ENCODE assay signal across 23 cellular contexts in the genomic region with DNA sequence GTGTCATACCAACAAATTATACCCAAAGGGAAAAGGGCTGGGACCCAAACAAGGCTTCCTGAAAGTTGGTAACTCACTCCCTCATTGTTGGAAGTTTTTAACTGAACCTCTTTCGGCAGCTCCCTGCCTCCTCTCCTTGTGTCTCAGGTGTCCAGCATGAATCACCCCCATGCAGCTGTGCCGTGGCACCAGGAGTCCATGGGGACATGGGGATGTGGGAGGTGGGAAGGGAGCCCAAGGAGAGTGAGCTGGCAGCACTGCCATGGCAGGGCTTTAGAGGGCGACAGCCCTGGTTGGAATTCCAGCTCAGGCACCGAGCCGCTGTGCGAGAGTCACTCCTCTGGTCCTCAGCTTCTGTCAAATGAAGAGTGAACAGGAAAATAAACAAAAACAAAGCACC. TPM values are rescaled to one million over a fixed set of nuclear protein-coding genes. Genes with fewer than 3 reads are reported as not detected.
DNase-seq lines count a peak whose midpoint lies in the region; ATAC-seq, FAIRE-seq and TF ChIP-seq lines count a peak whose summit lies in the region.
"Had no signal": no experiment of that assay in that cellular context is flagged by ENCODE, and none has a peak within 500 bp of the region (broad histone marks: within the 10 kb centered on the region; RNA-seq: fewer than 3 reads in every experiment).

No MANE protein-coding gene starts in this region.

- no peaks in the 10 kb centered on the region for H3K36me3 ChIP-seq in K562 (ENCODE audit: control insufficient read depth, insufficient read depth, low read length)
- no peaks in the 10 kb centered on the region for H3K36me3 ChIP-seq in lung (ENCODE audit: control insufficient read depth in 2 of 2, insufficient read depth in 2 of 2, low read length in 2 of 2)
- H3K36me3 ChIP-seq: BLaER1, MG63 had no signal

- DNase-seq in T-helper 2 cell treated with Interferon-gamma antibody and Interleukin-4, amounts not matched to agents 5 μg/mL and 100 μg/mL, for 36 hours (ENCODE audit: low spot score), result peak; percentile 2
- no peak for DNase-seq in T-helper 2 cell
- no peak for DNase-seq in K562 (ENCODE audit: extremely low read depth in 1 of 4, low spot score in 3 of 4)
- DNase-seq in lung (ENCODE audit: low spot score), result peak; percentile 26
- DNase-seq in AML-193 (lab: John Stamatoyannopoulos, UW), result no peak
- no peak for DNase-seq in inferior parietal cortex (ENCODE audit: extremely low spot score)
- no peak for DNase-seq in iPS-NIHi7 (ENCODE audit: extremely low spot score)
- DNase-seq: activated CD4-positive, alpha-beta T cell treated with anti-CD3 and anti-CD28 coated beads for 1 hour; kidney; MG63; naive B cell; NCI-H1417 treated with DMSO at 0.1 percent for 48 hours; NCI-H446 treated with DMSO at 0.1 percent for 48 hours; occipital lobe; SIG-M5; substantia nigra; T-cell had no signal

- H3K27ac Mint-ChIP-seq in T-helper 2 cell treated with Interferon-gamma antibody and Interleukin-4, amounts not matched to agents 5 μg/mL and 100 μg/mL, for 36 hours, result no peak overlapping the region
- peak overlapping the region; percentile 88 for H3K27ac Mint-ChIP-seq in stimulated activated memory B cell treated with anti-CD40 and anti-IgM and Interleukin-4, amounts not matched to agents 10 μg/mL and 1 μg/mL and 100 μg/mL, for 72 hours
- H3K27ac Mint-ChIP-seq: T-cell had no signal

- H3K4me3 ChIP-seq in K562 (no peak overlapping the region), lung (no peak overlapping the region)
- H3K4me3 ChIP-seq: BLaER1, MG63, smooth muscle cell had no signal

- intact Hi-C loops in K562 (cut with micrococcal nuclease), result loop anchor here (10.0 kb wide), 1 partner anchor 1551 kb away; no protein-coding TSS in a partner anchor

- H3K27me3 ChIP-seq in K562 (ENCODE audit: control insufficient read depth in 2 of 2, insufficient read depth in 2 of 2, low read length in 2 of 2) (no peaks in the 10 kb centered on the region), lung (ENCODE audit: control insufficient read depth, insufficient read depth) (no peaks in the 10 kb centered on the region)
- H3K27me3 ChIP-seq: BLaER1, MG63 had no signal

- no peak overlapping the region for H3K4me3 Mint-ChIP-seq in T-helper 2 cell treated with Interferon-gamma antibody and Interleukin-4, amounts not matched to agents 5 μg/mL and 100 μg/mL, for 36 hours
- H3K4me3 Mint-ChIP-seq in stimulated activated memory B cell treated with anti-CD40 and anti-IgM and Interleukin-4, amounts not matched to agents 10 μg/mL and 1 μg/mL and 100 μg/mL, for 72 hours, result no peak overlapping the region
- H3K4me3 Mint-ChIP-seq: T-cell had no signal

- peaks cover 3% of the 10 kb centered on the region for H3K4me1 Mint-ChIP-seq in T-helper 2 cell treated with Interferon-gamma antibody and Interleukin-4, amounts not matched to agents 5 μg/mL and 100 μg/mL, for 36 hours (ENCODE audit: low read depth)
- peaks cover 20% of the 10 kb centered on the region for H3K4me1 Mint-ChIP-seq in stimulated activated memory B cell treated with anti-CD40 and anti-IgM and Interleukin-4, amounts not matched to agents 10 μg/mL and 1 μg/mL and 100 μg/mL, for 72 hours

- in situ Hi-C loops in K562 (cut with MboI), result no loop called here

- WGBS in K562 (ENCODE audit: insufficient coverage, low coverage, missing lambda C conversion rate), result 80% methylated on average over 6 of the region's 6 CpGs
- 89 to 90% methylated on average over 6 of the region's 6 CpGs for WGBS in lung, 2 donors

- no peak for TF ChIP-seq EP300 in K562 (IDR thresholded peaks at IDR 0.05; ENCODE audit: low read length)

- no peak overlapping the region; the same call in 1 of the 2 replicates for H3K4me2 ChIP-seq in K562 (ENCODE audit: insufficient read depth, low read length)
- H3K4me2 ChIP-seq: smooth muscle cell had no signal

- no peak for TF ChIP-seq POLR2A in K562 (conservative IDR thresholded peaks at IDR 0.05)

- peak overlapping the region; percentile 66; the same call in 2 of the 3 replicates for H3K27ac ChIP-seq in K562 (ENCODE audit: extremely low read depth, low read depth, low read length)
- no peak overlapping the region for H3K27ac ChIP-seq in lung (ENCODE audit: low read depth in 1 of 2, low read length in 1 of 2)
- H3K27ac ChIP-seq: BLaER1 had no signal

- peaks cover 20% of the 10 kb centered on the region for H3K27me3 Mint-ChIP-seq in T-helper 2 cell treated with Interferon-gamma antibody and Interleukin-4, amounts not matched to agents 5 μg/mL and 100 μg/mL, for 36 hours (ENCODE audit: low read depth)
- H3K27me3 Mint-ChIP-seq in stimulated activated memory B cell treated with anti-CD40 and anti-IgM and Interleukin-4, amounts not matched to agents 10 μg/mL and 1 μg/mL and 100 μg/mL, for 72 hours, result no peaks in the 10 kb centered on the region
- H3K27me3 Mint-ChIP-seq: naive B cell, T-cell had no signal

- no peaks in the 10 kb centered on the region for H3K79me2 ChIP-seq in K562 (ENCODE audit: control insufficient read depth, insufficient read depth, low read length)

- H3K9ac ChIP-seq in K562 (ENCODE audit: insufficient read depth in 1 of 2, low read depth in 2 of 2, low read length in 2 of 2), result peak overlapping the region; percentile 22 to 23; a peak in 1 of 4 replicates
- H3K9ac ChIP-seq: BLaER1 had no signal

- CTCF ChIA-PET in K562 (lab: Yijun Ruan, JAX; ENCODE audit: low intra/inter-chr PET ratio), result no interaction called here

- no peak for FAIRE-seq in K562 (lab: Jason Lieb, UNC)
- FAIRE-seq: colon, GM12891, kidney had no signal

- ATAC-seq in K562 (no peak), lung (ENCODE audit: insufficient read depth, low FRiP score) (no peak)
- no peak for ATAC-seq in stimulated activated memory B cell treated with anti-CD40 and anti-IgM and Interleukin-4, amounts not matched to agents 10 μg/mL and 1 μg/mL and 100 μg/mL, for 72 hours
- ATAC-seq: Panc1, T-cell had no signal

- peak overlapping the region; percentile 69 for H2AFZ ChIP-seq in K562 (ENCODE audit: low read depth, low read length)

- peaks cover 24 to 69% of the 10 kb centered on the region in 2 experiments for H3K4me1 ChIP-seq in K562 (replicated peaks in 1 of 2; ENCODE audit: control insufficient read depth in 2 of 2, insufficient read depth in 2 of 2, low read length in 2 of 2)
- H3K4me1 ChIP-seq in lung (ENCODE audit: control insufficient read depth in 2 of 2, insufficient read depth in 2 of 2, low read length in 2 of 2), result peaks cover 0 to 2% of the 10 kb centered on the region in 2 donors

- no TSS peak for BruUV-seq in K562 (replicated peaks; lab: Mats Ljungman, UMichigan)

- TF ChIP-seq CTCF in K562 (IDR thresholded peaks at IDR 0.05 in 2 of 3, conservative IDR thresholded peaks at IDR 0.05 in 1 of 3; ENCODE audit: insufficient read depth in 2 of 3, low read depth in 1 of 3, low read length in 3 of 3) (no peak), lung (IDR thresholded peaks at IDR 0.05; ENCODE audit: control extremely low read depth, extremely low read depth) (no peak)

- no peak for TF ChIP-seq RAD21 in K562 (CRISPR knock-in tag; conservative IDR thresholded peaks at IDR 0.05 in 1 of 2, IDR thresholded peaks at IDR 0.05 in 1 of 2)

- H4K20me1 ChIP-seq in K562 (replicated peaks; ENCODE audit: control insufficient read depth, insufficient read depth, low read length), result no peaks in the 10 kb centered on the region
- H4K20me1 ChIP-seq: BLaER1 had no signal

- H3K9me3 ChIP-seq in K562 (replicated peaks; ENCODE audit: control insufficient read depth, insufficient read depth, low read depth, low read length) (no peaks in the 10 kb centered on the region), lung (ENCODE audit: control insufficient read depth in 2 of 2, insufficient read depth in 1 of 2, low read length in 1 of 2) (peaks cover 0 to 2% of the 10 kb centered on the region in 2 donors)
- H3K9me3 ChIP-seq: BLaER1, MG63 had no signal

- POLR2A ChIA-PET in K562 (lab: Yijun Ruan, JAX), result interaction anchor here (0.8 to 2.5 kb wide), 4 partner anchors 9 to 22 kb away, joined by 3 to 9 read pairs (median 4); no protein-coding TSS in a partner anchor

- H3K9me1 ChIP-seq in K562 (ENCODE audit: control insufficient read depth, insufficient read depth, low read length), result no peaks in the 10 kb centered on the region

- no peaks in the 10 kb centered on the region for H3K9me3 Mint-ChIP-seq in T-helper 2 cell treated with Interferon-gamma antibody and Interleukin-4, amounts not matched to agents 5 μg/mL and 100 μg/mL, for 36 hours
- H3K9me3 Mint-ChIP-seq in stimulated activated memory B cell treated with anti-CD40 and anti-IgM and Interleukin-4, amounts not matched to agents 10 μg/mL and 1 μg/mL and 100 μg/mL, for 72 hours, result peaks cover 9% of the 10 kb centered on the region

- H3K36me3 Mint-ChIP-seq in T-helper 2 cell treated with Interferon-gamma antibody and Interleukin-4, amounts not matched to agents 5 μg/mL and 100 μg/mL, for 36 hours (ENCODE audit: low read depth), result no peaks in the 10 kb centered on the region
- H3K36me3 Mint-ChIP-seq in stimulated activated memory B cell treated with anti-CD40 and anti-IgM and Interleukin-4, amounts not matched to agents 10 μg/mL and 1 μg/mL and 100 μg/mL, for 72 hours, result peaks cover 5% of the 10 kb centered on the region
- H3K36me3 Mint-ChIP-seq: T-cell had no signal

TF ChIP-seq in K562, 482 proteins besides CTCF, POLR2A, EP300 and RAD21 (continues in another document):
- TF ChIP-seq KDM1A (IDR thresholded peaks at IDR 0.05) (no peak), DMBX1 (CRISPR knock-in tag; IDR thresholded peaks at IDR 0.05; ENCODE audit: borderline replicate concordance) (peak; percentile 20; the same call in 1 of the 2 replicates)

RNA-seq across cellular contexts. Expression of a gene that starts 12.5 kb away (rescaled TPM):
- total RNA-seq in K562 (2011; cell fraction: chromatin; rRNA removed; ENCODE audit: low replicate concordance), result 120 and 158 TPM in 2 replicates
- 166 and 169 TPM in 2 replicates for total RNA-seq in K562 (2011; cell fraction: nucleolus; rRNA removed)
- total RNA-seq in K562 (2011; cell fraction: nucleoplasm; rRNA removed), result 154 and 197 TPM in 2 replicates
- total RNA-seq in K562 (2014; rRNA removed) (282 and 367 TPM in 2 replicates), K562 (2014; rRNA removed; fragmentation: Illumina TruSeq; extraction: Trizol) (121 and 155 TPM in 2 replicates), K562 (2015; rRNA removed; fragmentation: Illumina TruSeq; extraction: Trizol) (174 and 181 TPM in 2 replicates), K562 (2021) (194 and 210 TPM in 2 replicates), lung (10 to 100 TPM; 61.4 to 93.6 TPM)
- polyA plus RNA-seq in K562 (2011; rRNA removed) (241 and 252 TPM in 2 replicates), K562 (2014; fragmentation: Illumina TruSeq; extraction: Trizol) (202 and 211 TPM in 2 replicates), K562 (2014; fragmentation: Nextera tagmentation; extraction: Ambion mirVana) (10 to 100 TPM; 50.6 to 53.7 TPM), K562 (2014; rRNA removed) (229 and 299 TPM in 2 replicates), lung (100 to 1,000 TPM; 132 to 170 TPM)
- 439 and 540 TPM in 2 replicates for polyA plus RNA-seq in K562 (2011; cell fraction: cytosol; rRNA removed)
- 132 and 178 TPM in 2 replicates for polyA plus RNA-seq in K562 (2011; cell fraction: nucleus; rRNA removed)
- 183 and 349 TPM in 2 replicates for polyA plus RNA-seq in K562 (2012)
- 144 and 198 TPM in 2 replicates for polyA minus RNA-seq in K562 (2011; rRNA and poly(A)+ RNA removed)
- 95.9 and 113 TPM in 2 replicates for polyA minus RNA-seq in K562 (2011; cell fraction: cytosol; rRNA and poly(A)+ RNA removed)
- 29.8 and 52.5 TPM in 2 replicates for polyA minus RNA-seq in K562 (2011; cell fraction: nucleus; rRNA and poly(A)+ RNA removed)

Comparison
In these comparisons a context has a peak if more than half of its experiments do, and no peak if none do; other contexts are left out.
1. DNase-seq: peak in T-helper 2 cell treated with Interferon-gamma antibody and Interleukin-4, amounts not matched to agents 5 μg/mL and 100 μg/mL, for 36 hours (single experiment) and lung (single experiment); none in T-helper 2 cell (0 of 5), K562 (0 of 4), AML-193 (0 of 2), inferior parietal cortex (single experiment) and iPS-NIHi7 (single experiment).